ENCODE assay signal across 10 cellular contexts in genomic region chr6:111663232-111663631, GRCh38. TPM values are rescaled to one million over a fixed set of nuclear protein-coding genes. Genes with fewer than 3 reads are reported as not detected.
DNase-seq lines count a peak whose midpoint lies in the region; ATAC-seq and TF ChIP-seq lines count a peak whose summit lies in the region.
"Had no signal": no experiment of that assay in that cellular context is flagged by ENCODE, and none has a peak within 500 bp of the region (broad histone marks: within the 10 kb centered on the region; RNA-seq: fewer than 3 reads in every experiment).

No MANE protein-coding gene starts in this region.

- H3K4me1 ChIP-seq in HUES64 (ENCODE audit: insufficient read depth, low read length) (peaks cover 55% of the 10 kb centered on the region), iPS-20b (ENCODE audit: insufficient read depth, low read length) (peaks cover 35% of the 10 kb centered on the region)

- H3K4me3 ChIP-seq in HUES64 (ENCODE audit: low read length): no peak overlapping the region
- peak overlapping the region; percentile 23; the same call in 1 of the 2 replicates for H3K4me3 ChIP-seq in iPS-20b (ENCODE audit: low read length)
- H3K4me3 ChIP-seq in skin epidermis: no peak overlapping the region

- peak; percentile 21 for DNase-seq in amniotic epithelial cell (ENCODE audit: low read depth)
- no peak for DNase-seq in GM13976 (ENCODE audit: low spot score)
- DNase-seq in stimulated activated CD4-positive, alpha-beta T cell treated with anti-CD3 and anti-CD28 coated beads, Interleukin-4, amount 100 ng/mL, for 24 hours: no peak
- DNase-seq in NCI-H1417 (lab: John Stamatoyannopoulos, UW): no peak
- DNase-seq: activated CD4-positive, CD25-positive, alpha-beta regulatory T cell treated with anti-CD3 and anti-CD28 coated beads, Interleukin-2, amount 50 U/mL, for 72 hours; NCI-H748 treated with DMSO at 0.1 percent for 48 hours had no signal

- H3K27ac ChIP-seq in HUES64 (ENCODE audit: low read depth, low read length): peak overlapping the region; percentile 66
- no peak overlapping the region for H3K27ac ChIP-seq in iPS-20b (ENCODE audit: low read length)
- peak overlapping the region in 15 of 21 experiments; percentile 7 to 71 (median 48) for H3K27ac ChIP-seq in skin epidermis

- no peak for ATAC-seq in GM19324 (IDR thresholded peaks at IDR 0.05; ENCODE audit: low FRiP score, unreplicated experiment)

- TF ChIP-seq CTCF in GM13976 (IDR thresholded peaks at IDR 0.05; ENCODE audit: borderline replicate concordance, control extremely low read depth, extremely low read depth, insufficient read depth, missing control alignments): no peak

- no peaks in the 10 kb centered on the region for H3K27me3 ChIP-seq in HUES64 (ENCODE audit: insufficient read depth, low read length)
- H3K27me3 ChIP-seq in iPS-20b (ENCODE audit: insufficient read depth, low read length): no peaks in the 10 kb centered on the region

- in situ Hi-C loops in GM13976 (cut with MboI; ENCODE audit: low sequenced_read_pairs, unreplicated experiment): no loop called here

- no peaks in the 10 kb centered on the region for H3K9me3 ChIP-seq in HUES64 (ENCODE audit: insufficient read depth, low read depth, low read length)
- H3K9me3 ChIP-seq in iPS-20b (ENCODE audit: insufficient read depth, low read depth, low read length): no peaks in the 10 kb centered on the region

- H3K9ac ChIP-seq in HUES64 (ENCODE audit: low read depth, low read length): no peak overlapping the region
- no peak overlapping the region; the same call in 1 of the 2 replicates for H3K9ac ChIP-seq in iPS-20b (ENCODE audit: low read depth, low read length)

- WGBS in HUES64: 48% methylated on average over 6 of the region's 6 CpGs

- H3K36me3 ChIP-seq in HUES64 (ENCODE audit: insufficient read depth, low read length) (peaks cover 9% of the 10 kb centered on the region; the same call in 1 of the 2 replicates), iPS-20b (ENCODE audit: insufficient read depth, low read depth, low read length) (peaks cover 2% of the 10 kb centered on the region; the same call in 1 of the 2 replicates)

RNA-seq across cellular contexts. Expression of gene TRAF3IP2, which starts 57.6 kb away (rescaled TPM):
- 9.1 TPM for polyA plus RNA-seq in HUES64 (2013, experiment 1 of 2)
- 14.1 TPM for polyA plus RNA-seq in HUES64 (2013, experiment 2 of 2)
